ENCODE assay signal across 15 cellular contexts in the genomic region with DNA sequence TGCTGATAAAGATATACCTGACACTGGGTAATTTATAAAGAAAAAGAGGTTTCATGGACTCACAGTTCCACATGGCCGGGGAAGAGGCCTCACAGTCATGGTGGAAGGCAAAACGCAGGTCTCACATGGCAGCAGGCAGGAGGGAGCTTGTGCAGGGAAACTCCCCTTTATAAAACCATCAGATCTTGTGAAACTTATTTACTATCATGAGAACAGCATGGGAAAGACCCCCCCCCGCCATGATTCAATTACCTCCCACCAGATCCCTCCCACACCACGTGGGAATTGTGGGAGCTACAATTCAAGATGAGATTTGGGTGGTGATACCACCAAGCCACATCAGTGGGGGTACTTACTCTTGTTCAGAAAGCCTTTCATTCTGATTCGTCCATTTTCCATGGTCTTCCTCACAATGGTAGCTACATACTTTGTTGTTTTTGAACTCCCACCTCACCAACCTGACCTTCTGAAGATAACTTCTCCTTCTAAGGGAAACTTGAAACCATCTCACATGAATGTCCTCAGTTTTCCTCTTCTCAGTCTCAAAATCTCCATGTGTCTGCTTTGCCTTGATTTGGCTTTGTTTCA.
"Had no signal": no experiment of that assay in that cellular context is flagged by ENCODE, and none has a peak within 500 bp of the region (broad histone marks: within the 10 kb centered on the region; RNA-seq: fewer than 3 reads in every experiment).

No MANE protein-coding gene starts in this region.

- H3K4me3 Mint-ChIP-seq: activated naive CD8-positive, alpha-beta T cell treated with anti-CD3 and anti-CD28 coated beads, Interleukin-2, amount 10 ng/mL, durations not matched to agents 7 days and 5 days; neural crest cell; T-cell; WTC11 had no signal

- DNase-seq: activated CD4-positive, alpha-beta T cell treated with anti-CD3 and anti-CD28 coated beads, Interleukin-2, amount 50 U/mL, for 4 hours; activated effector memory CD4-positive, alpha-beta T cell treated with Interleukin-2 at 50 U/mL for 16 hours; activated naive CD8-positive, alpha-beta T cell treated with anti-CD3 and anti-CD28 coated beads, Interleukin-2, amount 10 ng/mL, durations not matched to agents 7 days and 5 days; aorta; cortex of kidney; effector CD4-positive, alpha-beta T cell; esophagus squamous epithelium; islet precursor cell; right cardiac atrium; SHP77; SK-N-SH; T-cell; thyroid gland had no signal

- H3K27ac Mint-ChIP-seq: activated naive CD8-positive, alpha-beta T cell treated with anti-CD3 and anti-CD28 coated beads, Interleukin-2, amount 10 ng/mL, durations not matched to agents 7 days and 5 days; T-cell; WTC11 had no signal

- H3K36me3 Mint-ChIP-seq: activated naive CD8-positive, alpha-beta T cell treated with anti-CD3 and anti-CD28 coated beads, Interleukin-2, amount 10 ng/mL, durations not matched to agents 7 days and 5 days; T-cell had no signal

- H3K4me1 Mint-ChIP-seq: activated naive CD8-positive, alpha-beta T cell treated with anti-CD3 and anti-CD28 coated beads, Interleukin-2, amount 10 ng/mL, durations not matched to agents 7 days and 5 days; neural crest cell; T-cell; WTC11 had no signal

- ATAC-seq: right cardiac atrium, T-cell, WTC11 had no signal
